Comparison of ENCODE assay signal across 1 cellular context in the genomic region with DNA sequence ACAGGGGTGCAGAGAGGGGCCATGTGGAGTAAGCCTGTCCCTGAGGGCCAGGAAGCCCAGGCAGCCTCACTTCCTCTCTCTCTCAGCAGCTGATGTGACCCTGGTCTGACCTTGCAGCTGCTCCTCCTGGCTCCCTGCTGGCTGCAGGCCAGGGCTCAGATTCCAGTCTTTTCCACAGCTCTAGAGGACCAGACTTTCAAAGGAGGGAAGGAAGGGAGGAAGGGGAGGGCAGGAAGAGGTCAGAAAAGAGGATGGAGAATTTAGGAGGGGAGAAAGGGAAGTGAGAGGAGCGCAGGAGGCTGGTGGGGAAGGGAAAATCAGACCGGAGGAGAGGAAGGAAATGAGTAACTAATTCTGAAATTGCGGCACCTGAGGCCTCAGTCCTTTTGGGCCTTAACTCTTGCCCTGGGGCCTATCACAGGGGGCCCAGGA.
A peak's percentile ranks its signal among the peaks of the same experiment; 100 is the strongest.
TF ChIP-seq lines count a peak whose summit lies in the region.

No MANE protein-coding gene starts in this region.

TF ChIP-seq in GM12878, 131 proteins besides CTCF, POLR2A, EP300 and RAD21 (continued from another document):
- TF ChIP-seq, protein P1, sequence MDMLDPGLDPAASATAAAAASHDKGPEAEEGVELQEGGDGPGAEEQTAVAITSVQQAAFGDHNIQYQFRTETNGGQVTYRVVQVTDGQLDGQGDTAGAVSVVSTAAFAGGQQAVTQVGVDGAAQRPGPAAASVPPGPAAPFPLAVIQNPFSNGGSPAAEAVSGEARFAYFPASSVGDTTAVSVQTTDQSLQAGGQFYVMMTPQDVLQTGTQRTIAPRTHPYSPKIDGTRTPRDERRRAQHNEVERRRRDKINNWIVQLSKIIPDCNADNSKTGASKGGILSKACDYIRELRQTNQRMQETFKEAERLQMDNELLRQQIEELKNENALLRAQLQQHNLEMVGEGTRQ (IDR thresholded peaks at IDR 0.05; ENCODE audit: borderline replicate concordance, low read depth, low read length) = no peak
- TF ChIP-seq IKZF1 (conservative IDR thresholded peaks at IDR 0.05) (peak; percentile 91), BHLHE40 (IDR thresholded peaks at IDR 0.05; ENCODE audit: borderline replicate concordance in 1 of 2, low read depth in 2 of 2, low read length in 1 of 2) (no peak), RELB (IDR thresholded peaks at IDR 0.05; ENCODE audit: low read depth) (peak; percentile 54; the same call in 1 of the 2 replicates), IKZF2 (IDR thresholded peaks at IDR 0.05) (peak; percentile 89 to 94), TCF12 (IDR thresholded peaks at IDR 0.05; ENCODE audit: low read depth, low read length) (0 out of 2 replicates have a peak, but pooled peaks have one; percentile 9), JUNB (IDR thresholded peaks at IDR 0.05) (peak; percentile 37; the same call in 1 of the 2 replicates), NFIC (IDR thresholded peaks at IDR 0.05; ENCODE audit: low read depth, low read length) (peak; percentile 68), RUNX3 (IDR thresholded peaks at IDR 0.05; ENCODE audit: low read length) (peak; percentile 58), ZNF207 (IDR thresholded peaks at IDR 0.05; ENCODE audit: borderline replicate concordance) (no peak), ETV6 (conservative IDR thresholded peaks at IDR 0.05 in 1 of 2, IDR thresholded peaks at IDR 0.05 in 1 of 2; ENCODE audit: borderline replicate concordance in 1 of 2, low read depth in 1 of 2) (peak in 1 of 2 experiments; percentile 91; a peak in 2 of 4 replicates), EZH2 (IDR thresholded peaks at IDR 0.05; ENCODE audit: borderline replicate concordance, control insufficient read depth, low read depth, low read length) (no peak), EGR1 (IDR thresholded peaks at IDR 0.05; ENCODE audit: borderline replicate concordance in 1 of 2, low read depth in 2 of 2, low read length in 2 of 2) (0 out of 3 replicates have a peak, but pooled peaks of 1 of the 2 experiments have one; percentile 38), DPF2 (IDR thresholded peaks at IDR 0.05) (peak; percentile 50), SMAD1 (IDR thresholded peaks at IDR 0.05; ENCODE audit: low read depth, partially characterized antibody) (no peak), ZNF622 (IDR thresholded peaks at IDR 0.05) (no peak), EED (IDR thresholded peaks at IDR 0.05; ENCODE audit: low read depth) (peak; percentile 95), LARP7 (IDR thresholded peaks at IDR 0.05) (no peak), NR2F1 (conservative IDR thresholded peaks at IDR 0.05) (peak; percentile 78), RFX5 (IDR thresholded peaks at IDR 0.05; ENCODE audit: low read depth, low read length) (no peak), SRF (IDR thresholded peaks at IDR 0.05; ENCODE audit: low read depth in 2 of 2, low read length in 2 of 2) (0 out of 4 replicates have a peak, but pooled peaks of 1 of the 2 experiments have one; percentile 24)
